1 cellular context compared by ENCODE assay signal in genomic region chr19:35500611-35501010, GRCh38.
TF ChIP-seq lines count a peak whose summit lies in the region.

No MANE protein-coding gene starts in this region.

TF ChIP-seq in GM23338, 12 proteins besides CTCF, POLR2A, EP300 and RAD21 (continued from another document):
- TF ChIP-seq, protein P1, sequence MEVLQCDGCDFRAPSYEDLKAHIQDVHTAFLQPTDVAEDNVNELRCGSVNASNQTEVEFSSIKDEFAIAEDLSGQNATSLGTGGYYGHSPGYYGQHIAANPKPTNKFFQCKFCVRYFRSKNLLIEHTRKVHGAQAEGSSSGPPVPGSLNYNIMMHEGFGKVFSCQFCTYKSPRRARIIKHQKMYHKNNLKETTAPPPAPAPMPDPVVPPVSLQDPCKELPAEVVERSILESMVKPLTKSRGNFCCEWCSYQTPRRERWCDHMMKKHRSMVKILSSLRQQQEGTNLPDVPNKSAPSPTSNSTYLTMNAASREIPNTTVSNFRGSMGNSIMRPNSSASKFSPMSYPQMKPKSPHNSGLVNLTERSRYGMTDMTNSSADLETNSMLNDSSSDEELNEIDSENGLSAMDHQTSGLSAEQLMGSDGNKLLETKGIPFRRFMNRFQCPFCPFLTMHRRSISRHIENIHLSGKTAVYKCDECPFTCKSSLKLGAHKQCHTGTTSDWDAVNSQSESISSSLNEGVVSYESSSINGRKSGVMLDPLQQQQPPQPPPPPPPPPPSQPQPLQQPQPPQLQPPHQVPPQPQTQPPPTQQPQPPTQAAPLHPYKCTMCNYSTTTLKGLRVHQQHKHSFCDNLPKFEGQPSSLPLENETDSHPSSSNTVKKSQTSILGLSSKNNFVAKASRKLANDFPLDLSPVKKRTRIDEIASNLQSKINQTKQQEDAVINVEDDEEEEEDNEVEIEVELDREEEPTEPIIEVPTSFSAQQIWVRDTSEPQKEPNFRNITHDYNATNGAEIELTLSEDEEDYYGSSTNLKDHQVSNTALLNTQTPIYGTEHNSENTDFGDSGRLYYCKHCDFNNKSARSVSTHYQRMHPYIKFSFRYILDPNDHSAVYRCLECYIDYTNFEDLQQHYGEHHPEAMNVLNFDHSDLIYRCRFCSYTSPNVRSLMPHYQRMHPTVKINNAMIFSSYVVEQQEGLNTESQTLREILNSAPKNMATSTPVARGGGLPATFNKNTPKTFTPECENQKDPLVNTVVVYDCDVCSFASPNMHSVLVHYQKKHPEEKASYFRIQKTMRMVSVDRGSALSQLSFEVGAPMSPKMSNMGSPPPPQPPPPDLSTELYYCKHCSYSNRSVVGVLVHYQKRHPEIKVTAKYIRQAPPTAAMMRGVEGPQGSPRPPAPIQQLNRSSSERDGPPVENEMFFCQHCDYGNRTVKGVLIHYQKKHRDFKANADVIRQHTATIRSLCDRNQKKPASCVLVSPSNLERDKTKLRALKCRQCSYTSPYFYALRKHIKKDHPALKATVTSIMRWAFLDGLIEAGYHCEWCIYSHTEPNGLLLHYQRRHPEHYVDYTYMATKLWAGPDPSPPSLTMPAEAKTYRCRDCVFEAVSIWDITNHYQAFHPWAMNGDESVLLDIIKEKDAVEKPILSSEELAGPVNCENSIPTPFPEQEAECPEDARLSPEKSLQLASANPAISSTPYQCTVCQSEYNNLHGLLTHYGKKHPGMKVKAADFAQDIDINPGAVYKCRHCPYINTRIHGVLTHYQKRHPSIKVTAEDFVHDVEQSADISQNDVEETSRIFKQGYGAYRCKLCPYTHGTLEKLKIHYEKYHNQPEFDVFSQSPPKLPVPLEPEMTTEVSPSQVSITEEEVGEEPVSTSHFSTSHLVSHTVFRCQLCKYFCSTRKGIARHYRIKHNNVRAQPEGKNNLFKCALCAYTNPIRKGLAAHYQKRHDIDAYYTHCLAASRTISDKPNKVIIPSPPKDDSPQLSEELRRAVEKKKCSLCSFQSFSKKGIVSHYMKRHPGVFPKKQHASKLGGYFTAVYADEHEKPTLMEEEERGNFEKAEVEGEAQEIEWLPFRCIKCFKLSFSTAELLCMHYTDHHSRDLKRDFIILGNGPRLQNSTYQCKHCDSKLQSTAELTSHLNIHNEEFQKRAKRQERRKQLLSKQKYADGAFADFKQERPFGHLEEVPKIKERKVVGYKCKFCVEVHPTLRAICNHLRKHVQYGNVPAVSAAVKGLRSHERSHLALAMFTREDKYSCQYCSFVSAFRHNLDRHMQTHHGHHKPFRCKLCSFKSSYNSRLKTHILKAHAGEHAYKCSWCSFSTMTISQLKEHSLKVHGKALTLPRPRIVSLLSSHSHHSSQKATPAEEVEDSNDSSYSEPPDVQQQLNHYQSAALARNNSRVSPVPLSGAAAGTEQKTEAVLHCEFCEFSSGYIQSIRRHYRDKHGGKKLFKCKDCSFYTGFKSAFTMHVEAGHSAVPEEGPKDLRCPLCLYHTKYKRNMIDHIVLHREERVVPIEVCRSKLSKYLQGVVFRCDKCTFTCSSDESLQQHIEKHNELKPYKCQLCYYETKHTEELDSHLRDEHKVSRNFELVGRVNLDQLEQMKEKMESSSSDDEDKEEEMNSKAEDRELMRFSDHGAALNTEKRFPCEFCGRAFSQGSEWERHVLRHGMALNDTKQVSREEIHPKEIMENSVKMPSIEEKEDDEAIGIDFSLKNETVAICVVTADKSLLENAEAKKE (CRISPR knock-in tag; IDR thresholded peaks at IDR 0.05), result no peak
- TF ChIP-seq CREB1 (CRISPR knock-in tag; IDR thresholded peaks at IDR 0.05; ENCODE audit: low read depth), result no peak
